Comparison of ENCODE assay signal across 8 cellular contexts in genomic region chr17:61410555-61411089, GRCh38. TPM values are rescaled to one million over a fixed set of nuclear protein-coding genes. Genes with fewer than 3 reads are reported as not detected.
DNase-seq lines count a peak whose midpoint lies in the region; ATAC-seq and TF ChIP-seq lines count a peak whose summit lies in the region.

No MANE protein-coding gene starts in this region.

- H3K4me3 ChIP-seq in Caco-2 (ENCODE audit: low read depth, low read length), result no peak overlapping the region
- no peak overlapping the region for H3K4me3 ChIP-seq in NB4 (ENCODE audit: low read depth, low read length)

- no peak for TF ChIP-seq POLR2A in NB4 (IDR thresholded peaks at IDR 0.05; ENCODE audit: extremely low read depth, insufficient read length)

- TF ChIP-seq CTCF in Caco-2 (IDR thresholded peaks at IDR 0.05; ENCODE audit: insufficient read depth in 1 of 2, low read depth in 1 of 2, low read length in 1 of 2, severe bottlenecking in 1 of 2, unreplicated experiment in 1 of 2), result peak in 1 of 2 experiments; percentile 8
- peak; percentile 44 for TF ChIP-seq CTCF in NB4 (IDR thresholded peaks at IDR 0.05; ENCODE audit: low read depth, low read length)

- intact Hi-C loops in Caco-2 (cut with micrococcal nuclease; ENCODE audit: unreplicated experiment), result no loop called here

- no peaks in the 10 kb centered on the region for H3K36me3 ChIP-seq in Caco-2 (ENCODE audit: control insufficient read depth, insufficient read depth, low read length)

- peak overlapping the region; percentile 74 for H3K4me3 Mint-ChIP-seq in Caco-2 (ENCODE audit: unreplicated experiment)
- H3K4me3 Mint-ChIP-seq in naive thymus-derived CD8-positive, alpha-beta T cell, result peak overlapping the region; percentile 68 to 86 (median 80)
- H3K4me3 Mint-ChIP-seq in stimulated activated naive B cell treated with anti-CD40 and anti-IgM and Interleukin-4, amounts not matched to agents 10 μg/mL and 1 μg/mL and 100 μg/mL, for 72 hours, result peak overlapping the region; percentile 72 to 77

- DNase-seq in Caco-2 (peak in 1 of 2 experiments; percentile 39), NB4 (ENCODE audit: low read depth) (peak; percentile 73), activated T-cell treated with anti-CD3 and anti-CD28 coated beads for 24 hours (ENCODE audit: low read depth) (peak; percentile 56)
- peak; percentile 51 to 80 (median 70) for DNase-seq in naive thymus-derived CD8-positive, alpha-beta T cell
- no peak for DNase-seq in stimulated activated naive B cell treated with anti-CD40 and anti-IgM and Interleukin-4, amounts not matched to agents 10 μg/mL and 1 μg/mL and 100 μg/mL, for 72 hours

- H3K27me3 Mint-ChIP-seq in Caco-2 (ENCODE audit: insufficient read depth, unreplicated experiment), result no peaks in the 10 kb centered on the region
- peaks cover 19 to 47% (median 41%) of the 10 kb centered on the region in 5 donors for H3K27me3 Mint-ChIP-seq in naive thymus-derived CD8-positive, alpha-beta T cell
- H3K27me3 Mint-ChIP-seq in stimulated activated naive B cell treated with anti-CD40 and anti-IgM and Interleukin-4, amounts not matched to agents 10 μg/mL and 1 μg/mL and 100 μg/mL, for 72 hours, result peaks cover 43 to 76% of the 10 kb centered on the region in 2 donors

- H3K27me3 ChIP-seq in Caco-2 (replicated peaks; ENCODE audit: control insufficient read depth, insufficient read depth, low read length), result no peaks in the 10 kb centered on the region

- H3K9me3 Mint-ChIP-seq in Caco-2 (ENCODE audit: unreplicated experiment), result no peaks in the 10 kb centered on the region
- H3K9me3 Mint-ChIP-seq in naive thymus-derived CD8-positive, alpha-beta T cell, result no peaks in the 10 kb centered on the region
- H3K9me3 Mint-ChIP-seq in stimulated activated naive B cell treated with anti-CD40 and anti-IgM and Interleukin-4, amounts not matched to agents 10 μg/mL and 1 μg/mL and 100 μg/mL, for 72 hours, result no peaks in the 10 kb centered on the region

- no peaks in the 10 kb centered on the region for H3K4me1 Mint-ChIP-seq in Caco-2 (ENCODE audit: low read depth, unreplicated experiment)
- peaks cover 17 to 25% (median 22%) of the 10 kb centered on the region in 4 donors for H3K4me1 Mint-ChIP-seq in naive thymus-derived CD8-positive, alpha-beta T cell
- H3K4me1 Mint-ChIP-seq in stimulated activated naive B cell treated with anti-CD40 and anti-IgM and Interleukin-4, amounts not matched to agents 10 μg/mL and 1 μg/mL and 100 μg/mL, for 72 hours, result peaks cover 26 to 45% of the 10 kb centered on the region in 2 donors

- H3K4me1 ChIP-seq in Caco-2, result no peaks in the 10 kb centered on the region

- H3K27ac Mint-ChIP-seq in Caco-2 (ENCODE audit: unreplicated experiment), result no peak overlapping the region
- peak overlapping the region in 2 of 10 donors; percentile 19 to 67 for H3K27ac Mint-ChIP-seq in naive thymus-derived CD8-positive, alpha-beta T cell
- H3K27ac Mint-ChIP-seq in stimulated activated naive B cell treated with anti-CD40 and anti-IgM and Interleukin-4, amounts not matched to agents 10 μg/mL and 1 μg/mL and 100 μg/mL, for 72 hours, result peak overlapping the region; percentile 72

- peaks cover 11% of the 10 kb centered on the region for H3K36me3 Mint-ChIP-seq in Caco-2 (ENCODE audit: insufficient read depth, unreplicated experiment)
- H3K36me3 Mint-ChIP-seq in naive thymus-derived CD8-positive, alpha-beta T cell, result no peaks in the 10 kb centered on the region
- H3K36me3 Mint-ChIP-seq in stimulated activated naive B cell treated with anti-CD40 and anti-IgM and Interleukin-4, amounts not matched to agents 10 μg/mL and 1 μg/mL and 100 μg/mL, for 72 hours, result peaks cover 0 to 4% of the 10 kb centered on the region in 2 donors

- POLR2A ChIA-PET in Caco-2 (lab: Charles Lee), result no interaction called here
- POLR2A ChIA-PET in naive thymus-derived CD8-positive, alpha-beta T cell (lab: Charles Lee), result no interaction called here

- no peaks in the 10 kb centered on the region for H3K9me3 ChIP-seq in Caco-2

- no TSS peak for BruUV-seq in Caco-2 (replicated peaks; lab: Mats Ljungman, UMichigan)

- ATAC-seq in esophagus mucosa (peak; percentile 55), HG02571 (IDR thresholded peaks at IDR 0.05; ENCODE audit: unreplicated experiment) (no peak), GM21717 (IDR thresholded peaks at IDR 0.05; ENCODE audit: unreplicated experiment) (no peak)
- ATAC-seq in naive thymus-derived CD8-positive, alpha-beta T cell, result peak; percentile 45 to 60
- ATAC-seq in stimulated activated naive B cell treated with anti-CD40 and anti-IgM and Interleukin-4, amounts not matched to agents 10 μg/mL and 1 μg/mL and 100 μg/mL, for 72 hours (replicated peaks), result peak; percentile 36 to 50

- CTCF ChIA-PET in Caco-2 (lab: Charles Lee), result interaction anchor here (1.6 to 2.7 kb wide), 2 partner anchors 12 to 164 kb away, joined by 5 to 12 read pairs; partner anchors contain the start of gene TBX2

RNA-seq across cellular contexts. Expression of gene TBX2, which starts 11.0 kb away (rescaled TPM):
- 8.9 and 11.5 TPM in 2 replicates for total RNA-seq in Caco-2 (2022)
- 1.6 TPM for total RNA-seq in esophagus mucosa
- under 1 TPM in 1 of 2 experiments, not detected in 1; 0.13 TPM for total RNA-seq in naive thymus-derived CD8-positive, alpha-beta T cell
- not detected for polyA plus RNA-seq in naive thymus-derived CD8-positive, alpha-beta T cell

RNA-seq across cellular contexts. Expression of gene TBX4, which starts 41.6 kb away (rescaled TPM):
- total RNA-seq in Caco-2 (2022), result 2.5 TPM in 2 replicates
- total RNA-seq in esophagus mucosa, result not detected
- total RNA-seq in naive thymus-derived CD8-positive, alpha-beta T cell, result not detected
- not detected for polyA plus RNA-seq in naive thymus-derived CD8-positive, alpha-beta T cell

Comparison
In these comparisons a context has a peak if more than half of its experiments do, and no peak if none do; other contexts are left out.
1. ATAC-seq: peak in esophagus mucosa (single experiment), naive thymus-derived CD8-positive, alpha-beta T cell (2 of 2) and stimulated activated naive B cell treated with anti-CD40 and anti-IgM and Interleukin-4, amounts not matched to agents 10 μg/mL and 1 μg/mL and 100 μg/mL, for 72 hours (2 of 2); none in HG02571 (single experiment) and GM21717 (single experiment).
2. Peak in every context shown above with its lines, with median percentiles within 50 percentile points of each other: H3K4me3 Mint-ChIP-seq.